ENCODE assay signal across 2 cellular contexts in the genomic region with DNA sequence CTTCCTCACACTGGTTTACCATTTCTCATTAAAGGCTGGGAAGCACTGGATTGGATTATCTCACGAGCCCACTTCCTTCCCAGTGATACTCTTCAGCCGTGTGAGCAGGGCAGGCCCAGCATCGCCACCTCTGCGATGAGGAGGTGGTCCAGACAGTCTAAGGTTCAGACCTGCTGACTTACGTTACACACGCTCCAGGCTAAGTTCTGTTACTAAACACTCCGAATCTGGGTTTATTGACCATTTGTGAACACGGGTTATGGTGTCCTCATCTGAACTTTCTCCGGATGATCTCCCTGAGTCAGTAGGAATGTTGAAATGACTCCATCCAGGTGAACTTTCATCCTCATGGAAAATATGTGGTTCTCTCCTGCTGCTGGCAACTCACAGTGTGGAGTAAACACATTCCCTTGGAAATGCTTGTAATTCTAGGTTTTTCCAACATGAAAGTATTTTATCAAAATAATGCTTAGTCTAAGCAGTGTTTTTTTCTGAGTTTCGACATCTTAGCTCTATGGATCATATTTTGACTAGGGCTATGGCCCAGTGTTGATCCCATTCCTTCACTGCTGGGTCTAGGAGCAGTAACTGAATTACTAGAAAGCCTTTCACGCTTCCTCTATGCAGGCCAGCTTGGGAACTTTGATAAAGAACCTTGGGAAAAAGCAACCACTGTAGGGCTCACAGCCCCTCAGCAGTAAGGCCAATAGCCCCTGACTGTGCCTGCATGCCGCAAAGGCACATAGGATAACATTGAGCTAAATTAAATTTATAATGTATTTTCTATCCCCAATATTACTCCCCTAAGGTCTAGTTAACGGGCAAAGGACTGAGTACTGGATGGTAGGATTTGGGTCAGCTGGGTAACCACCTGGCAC.
TF ChIP-seq lines count a peak whose summit lies in the region.

No MANE protein-coding gene starts in this region.

TF ChIP-seq in H1, 55 proteins besides CTCF, POLR2A, EP300 and RAD21:
- TF ChIP-seq POU5F1 (IDR thresholded peaks at IDR 0.05; ENCODE audit: low read depth, low read length) (no peak), SP4 (IDR thresholded peaks at IDR 0.05; ENCODE audit: low read length) (no peak), CHD2 (IDR thresholded peaks at IDR 0.05; ENCODE audit: low read length) (no peak), KDM1A (IDR thresholded peaks at IDR 0.05; ENCODE audit: borderline replicate concordance, low read length) (no peak), EGR1 (IDR thresholded peaks at IDR 0.05; ENCODE audit: borderline replicate concordance, low read depth, low read length) (no peak), SIRT6 (IDR thresholded peaks at IDR 0.05; ENCODE audit: low read length) (no peak), EZH2 (IDR thresholded peaks at IDR 0.05; ENCODE audit: low read depth, low read length, severe bottlenecking) (no peak), SP2 (IDR thresholded peaks at IDR 0.05; ENCODE audit: low read length) (no peak), SIN3A (conservative IDR thresholded peaks at IDR 0.05 in 1 of 2, IDR thresholded peaks at IDR 0.05 in 1 of 2; ENCODE audit: low read depth in 1 of 2, low read length in 2 of 2) (no peak), CREB1 (IDR thresholded peaks at IDR 0.05) (no peak), GTF2F1 (IDR thresholded peaks at IDR 0.05; ENCODE audit: borderline replicate concordance, low read depth, low read length) (no peak)
- TF ChIP-seq, protein P1, sequence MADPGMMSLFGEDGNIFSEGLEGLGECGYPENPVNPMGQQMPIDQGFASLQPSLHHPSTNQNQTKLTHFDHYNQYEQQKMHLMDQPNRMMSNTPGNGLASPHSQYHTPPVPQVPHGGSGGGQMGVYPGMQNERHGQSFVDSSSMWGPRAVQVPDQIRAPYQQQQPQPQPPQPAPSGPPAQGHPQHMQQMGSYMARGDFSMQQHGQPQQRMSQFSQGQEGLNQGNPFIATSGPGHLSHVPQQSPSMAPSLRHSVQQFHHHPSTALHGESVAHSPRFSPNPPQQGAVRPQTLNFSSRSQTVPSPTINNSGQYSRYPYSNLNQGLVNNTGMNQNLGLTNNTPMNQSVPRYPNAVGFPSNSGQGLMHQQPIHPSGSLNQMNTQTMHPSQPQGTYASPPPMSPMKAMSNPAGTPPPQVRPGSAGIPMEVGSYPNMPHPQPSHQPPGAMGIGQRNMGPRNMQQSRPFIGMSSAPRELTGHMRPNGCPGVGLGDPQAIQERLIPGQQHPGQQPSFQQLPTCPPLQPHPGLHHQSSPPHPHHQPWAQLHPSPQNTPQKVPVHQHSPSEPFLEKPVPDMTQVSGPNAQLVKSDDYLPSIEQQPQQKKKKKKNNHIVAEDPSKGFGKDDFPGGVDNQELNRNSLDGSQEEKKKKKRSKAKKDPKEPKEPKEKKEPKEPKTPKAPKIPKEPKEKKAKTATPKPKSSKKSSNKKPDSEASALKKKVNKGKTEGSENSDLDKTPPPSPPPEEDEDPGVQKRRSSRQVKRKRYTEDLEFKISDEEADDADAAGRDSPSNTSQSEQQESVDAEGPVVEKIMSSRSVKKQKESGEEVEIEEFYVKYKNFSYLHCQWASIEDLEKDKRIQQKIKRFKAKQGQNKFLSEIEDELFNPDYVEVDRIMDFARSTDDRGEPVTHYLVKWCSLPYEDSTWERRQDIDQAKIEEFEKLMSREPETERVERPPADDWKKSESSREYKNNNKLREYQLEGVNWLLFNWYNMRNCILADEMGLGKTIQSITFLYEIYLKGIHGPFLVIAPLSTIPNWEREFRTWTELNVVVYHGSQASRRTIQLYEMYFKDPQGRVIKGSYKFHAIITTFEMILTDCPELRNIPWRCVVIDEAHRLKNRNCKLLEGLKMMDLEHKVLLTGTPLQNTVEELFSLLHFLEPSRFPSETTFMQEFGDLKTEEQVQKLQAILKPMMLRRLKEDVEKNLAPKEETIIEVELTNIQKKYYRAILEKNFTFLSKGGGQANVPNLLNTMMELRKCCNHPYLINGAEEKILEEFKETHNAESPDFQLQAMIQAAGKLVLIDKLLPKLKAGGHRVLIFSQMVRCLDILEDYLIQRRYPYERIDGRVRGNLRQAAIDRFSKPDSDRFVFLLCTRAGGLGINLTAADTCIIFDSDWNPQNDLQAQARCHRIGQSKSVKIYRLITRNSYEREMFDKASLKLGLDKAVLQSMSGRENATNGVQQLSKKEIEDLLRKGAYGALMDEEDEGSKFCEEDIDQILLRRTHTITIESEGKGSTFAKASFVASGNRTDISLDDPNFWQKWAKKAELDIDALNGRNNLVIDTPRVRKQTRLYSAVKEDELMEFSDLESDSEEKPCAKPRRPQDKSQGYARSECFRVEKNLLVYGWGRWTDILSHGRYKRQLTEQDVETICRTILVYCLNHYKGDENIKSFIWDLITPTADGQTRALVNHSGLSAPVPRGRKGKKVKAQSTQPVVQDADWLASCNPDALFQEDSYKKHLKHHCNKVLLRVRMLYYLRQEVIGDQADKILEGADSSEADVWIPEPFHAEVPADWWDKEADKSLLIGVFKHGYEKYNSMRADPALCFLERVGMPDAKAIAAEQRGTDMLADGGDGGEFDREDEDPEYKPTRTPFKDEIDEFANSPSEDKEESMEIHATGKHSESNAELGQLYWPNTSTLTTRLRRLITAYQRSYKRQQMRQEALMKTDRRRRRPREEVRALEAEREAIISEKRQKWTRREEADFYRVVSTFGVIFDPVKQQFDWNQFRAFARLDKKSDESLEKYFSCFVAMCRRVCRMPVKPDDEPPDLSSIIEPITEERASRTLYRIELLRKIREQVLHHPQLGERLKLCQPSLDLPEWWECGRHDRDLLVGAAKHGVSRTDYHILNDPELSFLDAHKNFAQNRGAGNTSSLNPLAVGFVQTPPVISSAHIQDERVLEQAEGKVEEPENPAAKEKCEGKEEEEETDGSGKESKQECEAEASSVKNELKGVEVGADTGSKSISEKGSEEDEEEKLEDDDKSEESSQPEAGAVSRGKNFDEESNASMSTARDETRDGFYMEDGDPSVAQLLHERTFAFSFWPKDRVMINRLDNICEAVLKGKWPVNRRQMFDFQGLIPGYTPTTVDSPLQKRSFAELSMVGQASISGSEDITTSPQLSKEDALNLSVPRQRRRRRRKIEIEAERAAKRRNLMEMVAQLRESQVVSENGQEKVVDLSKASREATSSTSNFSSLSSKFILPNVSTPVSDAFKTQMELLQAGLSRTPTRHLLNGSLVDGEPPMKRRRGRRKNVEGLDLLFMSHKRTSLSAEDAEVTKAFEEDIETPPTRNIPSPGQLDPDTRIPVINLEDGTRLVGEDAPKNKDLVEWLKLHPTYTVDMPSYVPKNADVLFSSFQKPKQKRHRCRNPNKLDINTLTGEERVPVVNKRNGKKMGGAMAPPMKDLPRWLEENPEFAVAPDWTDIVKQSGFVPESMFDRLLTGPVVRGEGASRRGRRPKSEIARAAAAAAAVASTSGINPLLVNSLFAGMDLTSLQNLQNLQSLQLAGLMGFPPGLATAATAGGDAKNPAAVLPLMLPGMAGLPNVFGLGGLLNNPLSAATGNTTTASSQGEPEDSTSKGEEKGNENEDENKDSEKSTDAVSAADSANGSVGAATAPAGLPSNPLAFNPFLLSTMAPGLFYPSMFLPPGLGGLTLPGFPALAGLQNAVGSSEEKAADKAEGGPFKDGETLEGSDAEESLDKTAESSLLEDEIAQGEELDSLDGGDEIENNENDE (IDR thresholded peaks at IDR 0.05; ENCODE audit: insufficient replicate concordance, low read length) = no peak
TF ChIP-seq in H1: peak in this region for 0.

TF ChIP-seq in liver, 16 proteins besides CTCF, POLR2A, EP300 and RAD21:
- TF ChIP-seq EGR1 (IDR thresholded peaks at IDR 0.05; ENCODE audit: low read depth in 2 of 2) = peak; percentile 86 to 91
- TF ChIP-seq GABPA (IDR thresholded peaks at IDR 0.05 in 1 of 2, conservative IDR thresholded peaks at IDR 0.05 in 1 of 2) = peak in 1 of 2 donors; percentile 22
- TF ChIP-seq, protein P2, sequence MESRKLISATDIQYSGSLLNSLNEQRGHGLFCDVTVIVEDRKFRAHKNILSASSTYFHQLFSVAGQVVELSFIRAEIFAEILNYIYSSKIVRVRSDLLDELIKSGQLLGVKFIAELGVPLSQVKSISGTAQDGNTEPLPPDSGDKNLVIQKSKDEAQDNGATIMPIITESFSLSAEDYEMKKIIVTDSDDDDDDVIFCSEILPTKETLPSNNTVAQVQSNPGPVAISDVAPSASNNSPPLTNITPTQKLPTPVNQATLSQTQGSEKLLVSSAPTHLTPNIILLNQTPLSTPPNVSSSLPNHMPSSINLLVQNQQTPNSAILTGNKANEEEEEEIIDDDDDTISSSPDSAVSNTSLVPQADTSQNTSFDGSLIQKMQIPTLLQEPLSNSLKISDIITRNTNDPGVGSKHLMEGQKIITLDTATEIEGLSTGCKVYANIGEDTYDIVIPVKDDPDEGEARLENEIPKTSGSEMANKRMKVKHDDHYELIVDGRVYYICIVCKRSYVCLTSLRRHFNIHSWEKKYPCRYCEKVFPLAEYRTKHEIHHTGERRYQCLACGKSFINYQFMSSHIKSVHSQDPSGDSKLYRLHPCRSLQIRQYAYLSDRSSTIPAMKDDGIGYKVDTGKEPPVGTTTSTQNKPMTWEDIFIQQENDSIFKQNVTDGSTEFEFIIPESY (IDR thresholded peaks at IDR 0.05) = peak; percentile 73
- TF ChIP-seq, protein P3, sequence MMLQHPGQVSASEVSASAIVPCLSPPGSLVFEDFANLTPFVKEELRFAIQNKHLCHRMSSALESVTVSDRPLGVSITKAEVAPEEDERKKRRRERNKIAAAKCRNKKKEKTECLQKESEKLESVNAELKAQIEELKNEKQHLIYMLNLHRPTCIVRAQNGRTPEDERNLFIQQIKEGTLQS (IDR thresholded peaks at IDR 0.05) = peak; percentile 82
- TF ChIP-seq TAF1 (conservative IDR thresholded peaks at IDR 0.05) = no peak
- TF ChIP-seq HNF4G (IDR thresholded peaks at IDR 0.05) = peak; percentile 81
- peak; percentile 76 to 90 for TF ChIP-seq JUND (IDR thresholded peaks at IDR 0.05)
- TF ChIP-seq SP1 (IDR thresholded peaks at IDR 0.05) = peak; percentile 96
- peak; percentile 83 to 87 for TF ChIP-seq HNF4A (conservative IDR thresholded peaks at IDR 0.05)
- peak; percentile 78 for TF ChIP-seq FOXA1 (IDR thresholded peaks at IDR 0.05)
- peak; percentile 97 to 99 for TF ChIP-seq RXRA (IDR thresholded peaks at IDR 0.05)
- peak; percentile 68 for TF ChIP-seq FOXA2 (IDR thresholded peaks at IDR 0.05)
- peak; percentile 12 for TF ChIP-seq YY1 (IDR thresholded peaks at IDR 0.05)
- TF ChIP-seq NR2F2 (IDR thresholded peaks at IDR 0.05) = no peak
- TF ChIP-seq, protein P4, sequence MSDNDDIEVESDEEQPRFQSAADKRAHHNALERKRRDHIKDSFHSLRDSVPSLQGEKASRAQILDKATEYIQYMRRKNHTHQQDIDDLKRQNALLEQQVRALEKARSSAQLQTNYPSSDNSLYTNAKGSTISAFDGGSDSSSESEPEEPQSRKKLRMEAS (IDR thresholded peaks at IDR 0.05) = peak; percentile 69
- TF ChIP-seq, protein P5, sequence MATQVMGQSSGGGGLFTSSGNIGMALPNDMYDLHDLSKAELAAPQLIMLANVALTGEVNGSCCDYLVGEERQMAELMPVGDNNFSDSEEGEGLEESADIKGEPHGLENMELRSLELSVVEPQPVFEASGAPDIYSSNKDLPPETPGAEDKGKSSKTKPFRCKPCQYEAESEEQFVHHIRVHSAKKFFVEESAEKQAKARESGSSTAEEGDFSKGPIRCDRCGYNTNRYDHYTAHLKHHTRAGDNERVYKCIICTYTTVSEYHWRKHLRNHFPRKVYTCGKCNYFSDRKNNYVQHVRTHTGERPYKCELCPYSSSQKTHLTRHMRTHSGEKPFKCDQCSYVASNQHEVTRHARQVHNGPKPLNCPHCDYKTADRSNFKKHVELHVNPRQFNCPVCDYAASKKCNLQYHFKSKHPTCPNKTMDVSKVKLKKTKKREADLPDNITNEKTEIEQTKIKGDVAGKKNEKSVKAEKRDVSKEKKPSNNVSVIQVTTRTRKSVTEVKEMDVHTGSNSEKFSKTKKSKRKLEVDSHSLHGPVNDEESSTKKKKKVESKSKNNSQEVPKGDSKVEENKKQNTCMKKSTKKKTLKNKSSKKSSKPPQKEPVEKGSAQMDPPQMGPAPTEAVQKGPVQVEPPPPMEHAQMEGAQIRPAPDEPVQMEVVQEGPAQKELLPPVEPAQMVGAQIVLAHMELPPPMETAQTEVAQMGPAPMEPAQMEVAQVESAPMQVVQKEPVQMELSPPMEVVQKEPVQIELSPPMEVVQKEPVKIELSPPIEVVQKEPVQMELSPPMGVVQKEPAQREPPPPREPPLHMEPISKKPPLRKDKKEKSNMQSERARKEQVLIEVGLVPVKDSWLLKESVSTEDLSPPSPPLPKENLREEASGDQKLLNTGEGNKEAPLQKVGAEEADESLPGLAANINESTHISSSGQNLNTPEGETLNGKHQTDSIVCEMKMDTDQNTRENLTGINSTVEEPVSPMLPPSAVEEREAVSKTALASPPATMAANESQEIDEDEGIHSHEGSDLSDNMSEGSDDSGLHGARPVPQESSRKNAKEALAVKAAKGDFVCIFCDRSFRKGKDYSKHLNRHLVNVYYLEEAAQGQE (IDR thresholded peaks at IDR 0.05) = no peak
